15 cellular contexts compared by ENCODE assay signal in the genomic region with DNA sequence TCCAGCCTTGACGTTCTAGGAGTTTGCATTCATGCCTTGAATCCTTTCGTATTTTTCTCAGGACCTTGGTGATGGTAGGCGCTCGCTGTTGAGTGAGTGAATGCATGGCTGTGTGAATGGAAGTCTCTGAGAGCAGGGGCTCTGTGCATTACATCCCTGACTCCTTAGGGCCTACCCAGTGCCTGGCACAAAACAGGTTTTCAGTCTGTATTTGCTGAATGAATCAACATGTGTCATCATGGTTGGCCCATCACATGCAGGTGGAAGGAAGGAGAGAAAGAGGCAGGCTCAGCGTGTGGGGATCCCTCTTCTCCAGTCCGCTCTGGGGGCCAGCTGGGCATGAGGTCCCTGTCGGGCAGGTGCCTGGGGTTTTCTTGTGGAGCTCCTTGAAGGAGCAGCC. TPM values are rescaled to one million over a fixed set of nuclear protein-coding genes. Genes with fewer than 3 reads are reported as not detected.
DNase-seq lines count a peak whose midpoint lies in the region; ATAC-seq and TF ChIP-seq lines count a peak whose summit lies in the region.
"Had no signal": no experiment of that assay in that cellular context is flagged by ENCODE, and none has a peak within 500 bp of the region (broad histone marks: within the 10 kb centered on the region; RNA-seq: fewer than 3 reads in every experiment).

No MANE protein-coding gene starts in this region.

- H3K27ac ChIP-seq in RWPE2 (ENCODE audit: poor library complexity, severe bottlenecking) (no peak overlapping the region), SK-N-SH (ENCODE audit: low read depth in 2 of 2, low read length in 1 of 2) (no peak overlapping the region)

- H4K20me1 ChIP-seq in SK-N-SH (ENCODE audit: insufficient read depth): no peaks in the 10 kb centered on the region

- TF ChIP-seq EP300 in SK-N-SH (IDR thresholded peaks at IDR 0.05; ENCODE audit: borderline replicate concordance in 1 of 2, low read depth in 1 of 2, low read length in 1 of 2): no peak

- DNase-seq in natural killer cell (no peak), RWPE2 (ENCODE audit: low spot score) (no peak), NCI-H748 treated with DMSO at 0.1 percent for 48 hours (lab: John Stamatoyannopoulos, UW) (no peak), SK-N-SH (no peak)
- DNase-seq in natural killer cell treated with Interleukin-12 subunit alpha and Interleukin-12 subunit beta and Interleukin-15 and Interleukin-18, amount 100 ng/mL, for 72 hours (ENCODE audit: low spot score): no peak
- DNase-seq: CD8-positive, alpha-beta T cell; COR-L47; DMS153; GF-D8; HCEC 1CT; HFFc6 had no signal

- no peaks in the 10 kb centered on the region for H3K9me2 ChIP-seq in SK-N-SH

- WGBS in SK-N-SH (ENCODE audit: low lambda C conversion rate): 89% methylated on average over 7 of the region's 7 CpGs

- H3K4me1 ChIP-seq in RWPE2 (ENCODE audit: insufficient read depth, poor library complexity, severe bottlenecking) (no peaks in the 10 kb centered on the region), SK-N-SH (ENCODE audit: control insufficient read depth in 1 of 2, insufficient read depth in 2 of 2, low read depth in 1 of 2, low read length in 1 of 2) (no peaks in the 10 kb centered on the region)

- intact Hi-C loops in natural killer cell (cut with micrococcal nuclease): no loop called here

- no peaks in the 10 kb centered on the region for H3K79me2 ChIP-seq in SK-N-SH (ENCODE audit: insufficient read depth)

- peaks cover 7% of the 10 kb centered on the region for H3K36me3 Mint-ChIP-seq in natural killer cell
- peaks cover 10% of the 10 kb centered on the region for H3K36me3 Mint-ChIP-seq in natural killer cell treated with Interleukin-12 subunit alpha and Interleukin-12 subunit beta and Interleukin-15 and Interleukin-18, amount 100 ng/mL, for 72 hours

- POLR2A ChIA-PET in SK-N-SH (lab: Yijun Ruan, JAX): interaction anchor here (1.0 kb wide), 1 partner anchor 11 kb away, joined by 3 read pairs; no protein-coding TSS in a partner anchor

- H3K9ac ChIP-seq in SK-N-SH: no peak overlapping the region

- no peak for TF ChIP-seq RAD21 in SK-N-SH (IDR thresholded peaks at IDR 0.05; ENCODE audit: low read length)

- no peaks in the 10 kb centered on the region for H3F3A ChIP-seq in SK-N-SH (replicated peaks; ENCODE audit: insufficient read depth)

- CTCF ChIA-PET in SK-N-SH (lab: Yijun Ruan, JAX): interaction anchor here (1.5 kb wide), 1 partner anchor 19 kb away, joined by 6 read pairs; no protein-coding TSS in a partner anchor

- H3K36me3 ChIP-seq in RWPE2 (ENCODE audit: low read depth): no peaks in the 10 kb centered on the region
- H3K36me3 ChIP-seq in SK-N-SH (replicated peaks in 1 of 2; ENCODE audit: control insufficient read depth in 1 of 2, insufficient read depth in 2 of 2, low read length in 1 of 2): no peaks in the 10 kb centered on the region

- no peak overlapping the region for H3K4me2 ChIP-seq in SK-N-SH

- no peaks in the 10 kb centered on the region for H3K27me3 Mint-ChIP-seq in natural killer cell (ENCODE audit: low read depth in 2 of 2)
- H3K27me3 Mint-ChIP-seq in natural killer cell treated with Interleukin-12 subunit alpha and Interleukin-12 subunit beta and Interleukin-15 and Interleukin-18, amount 100 ng/mL, for 72 hours: no peaks in the 10 kb centered on the region

- no peaks in the 10 kb centered on the region for H3K9me3 Mint-ChIP-seq in natural killer cell
- H3K9me3 Mint-ChIP-seq in natural killer cell treated with Interleukin-12 subunit alpha and Interleukin-12 subunit beta and Interleukin-15 and Interleukin-18, amount 100 ng/mL, for 72 hours: no peaks in the 10 kb centered on the region
- H3K9me3 Mint-ChIP-seq: CD8-positive, alpha-beta T cell had no signal

- peaks cover 77 to 87% of the 10 kb centered on the region in 2 donors for H3K4me1 Mint-ChIP-seq in natural killer cell
- H3K4me1 Mint-ChIP-seq in natural killer cell treated with Interleukin-12 subunit alpha and Interleukin-12 subunit beta and Interleukin-15 and Interleukin-18, amount 100 ng/mL, for 72 hours (ENCODE audit: low read depth in 2 of 2): peaks cover 47 to 57% of the 10 kb centered on the region in 2 donors

- H3K4me3 Mint-ChIP-seq in natural killer cell: peak overlapping the region; percentile 4
- no peak overlapping the region for H3K4me3 Mint-ChIP-seq in natural killer cell treated with Interleukin-12 subunit alpha and Interleukin-12 subunit beta and Interleukin-15 and Interleukin-18, amount 100 ng/mL, for 72 hours
- H3K4me3 Mint-ChIP-seq: CD14-positive monocyte; CD8-positive, alpha-beta T cell; HFFc6 had no signal

- H3K27ac Mint-ChIP-seq in natural killer cell: no peak overlapping the region
- no peak overlapping the region for H3K27ac Mint-ChIP-seq in natural killer cell treated with Interleukin-12 subunit alpha and Interleukin-12 subunit beta and Interleukin-15 and Interleukin-18, amount 100 ng/mL, for 72 hours
- H3K27ac Mint-ChIP-seq: HFFc6 had no signal

- no peak overlapping the region for H3K4me3 ChIP-seq in RWPE2 (ENCODE audit: severe bottlenecking)
- H3K4me3 ChIP-seq in SK-N-SH (ENCODE audit: low read depth in 2 of 2, low read length in 1 of 2): no peak overlapping the region

- H3K27me3 ChIP-seq in RWPE2 (ENCODE audit: insufficient read depth, poor library complexity, severe bottlenecking) (no peaks in the 10 kb centered on the region), SK-N-SH (ENCODE audit: insufficient read depth) (no peaks in the 10 kb centered on the region; the same call in 1 of the 2 replicates)

- ATAC-seq in natural killer cell (no peak), RWPE2 (ENCODE audit: low read depth) (peak; percentile 56; the same call in 2 of the 3 replicates), esophagus mucosa (peak; percentile 43), GM21447 (IDR thresholded peaks at IDR 0.05; ENCODE audit: unreplicated experiment) (no peak)
- no peak for ATAC-seq in natural killer cell treated with Interleukin-12 subunit alpha and Interleukin-12 subunit beta and Interleukin-15 and Interleukin-18, amount 100 ng/mL, for 72 hours
- ATAC-seq: CD8-positive, alpha-beta T cell had no signal

- H2AFZ ChIP-seq in SK-N-SH (ENCODE audit: low read depth): no peak overlapping the region

- no peaks in the 10 kb centered on the region for H3K9me3 ChIP-seq in RWPE2 (ENCODE audit: severe bottlenecking)
- H3K9me3 ChIP-seq in SK-N-SH: no peaks in the 10 kb centered on the region

- no peak for TF ChIP-seq CTCF in natural killer cell (IDR thresholded peaks at IDR 0.05)
- no peak for TF ChIP-seq CTCF in RWPE2 (IDR thresholded peaks at IDR 0.05; ENCODE audit: poor library complexity, severe bottlenecking)
- TF ChIP-seq CTCF in SK-N-SH (IDR thresholded peaks at IDR 0.05): no peak

TF ChIP-seq in SK-N-SH, 30 proteins besides CTCF, POLR2A, EP300 and RAD21 (continues in another document):
- no peak for TF ChIP-seq RXRA (IDR thresholded peaks at IDR 0.05; ENCODE audit: borderline replicate concordance, low read depth)
- no peak for TF ChIP-seq GABPA (IDR thresholded peaks at IDR 0.05; ENCODE audit: low read depth)
- TF ChIP-seq, protein P1, sequence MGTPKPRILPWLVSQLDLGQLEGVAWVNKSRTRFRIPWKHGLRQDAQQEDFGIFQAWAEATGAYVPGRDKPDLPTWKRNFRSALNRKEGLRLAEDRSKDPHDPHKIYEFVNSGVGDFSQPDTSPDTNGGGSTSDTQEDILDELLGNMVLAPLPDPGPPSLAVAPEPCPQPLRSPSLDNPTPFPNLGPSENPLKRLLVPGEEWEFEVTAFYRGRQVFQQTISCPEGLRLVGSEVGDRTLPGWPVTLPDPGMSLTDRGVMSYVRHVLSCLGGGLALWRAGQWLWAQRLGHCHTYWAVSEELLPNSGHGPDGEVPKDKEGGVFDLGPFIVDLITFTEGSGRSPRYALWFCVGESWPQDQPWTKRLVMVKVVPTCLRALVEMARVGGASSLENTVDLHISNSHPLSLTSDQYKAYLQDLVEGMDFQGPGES (IDR thresholded peaks at IDR 0.05; ENCODE audit: low read depth, low read length): no peak
- TF ChIP-seq RFX5 (IDR thresholded peaks at IDR 0.05; ENCODE audit: low read length): no peak
- no peak for TF ChIP-seq TEAD4 (IDR thresholded peaks at IDR 0.05; ENCODE audit: borderline replicate concordance, insufficient read depth)
- TF ChIP-seq NFIC (IDR thresholded peaks at IDR 0.05; ENCODE audit: borderline replicate concordance): no peak
- TF ChIP-seq CHD2 (IDR thresholded peaks at IDR 0.05; ENCODE audit: low read length, partially characterized antibody): no peak
- TF ChIP-seq MXI1 (IDR thresholded peaks at IDR 0.05; ENCODE audit: low read depth, low read length): no peak
- TF ChIP-seq USF2 (IDR thresholded peaks at IDR 0.05; ENCODE audit: borderline replicate concordance, low read depth, low read length): no peak
- no peak for TF ChIP-seq FOSL2 (IDR thresholded peaks at IDR 0.05; ENCODE audit: borderline replicate concordance, low read depth)

RNA-seq across cellular contexts. Expression of gene RAP1GAP2, which starts 8.7 kb away (rescaled TPM):
- 100 to 1,000 TPM; 274 to 418 (median 390) TPM for total RNA-seq in natural killer cell
- 10 to 100 TPM in 1 of 2 donors, 1 to 10 TPM in 1; 7.7 to 14.5 TPM for total RNA-seq in natural killer cell treated with Interleukin-12 subunit alpha and Interleukin-12 subunit beta and Interleukin-15 and Interleukin-18, amount 100 ng/mL, for 72 hours
- total RNA-seq in esophagus mucosa: 17.9 TPM
- 21.0 and 22.0 TPM in 2 replicates for polyA plus RNA-seq in SK-N-SH (2012; rRNA removed)
- 12.1 and 15.6 TPM in 2 replicates for polyA plus RNA-seq in SK-N-SH (2012; cell fraction: cytosol; rRNA removed)
- polyA plus RNA-seq in SK-N-SH (2012; cell fraction: nucleus; rRNA removed): 85.5 and 88.3 TPM in 2 replicates

RNA-seq across cellular contexts. Expression of gene CCDC92B, which starts 55.5 kb away (rescaled TPM):
- total RNA-seq in natural killer cell (not detected), esophagus mucosa (0.68 TPM)
- not detected for total RNA-seq in natural killer cell treated with Interleukin-12 subunit alpha and Interleukin-12 subunit beta and Interleukin-15 and Interleukin-18, amount 100 ng/mL, for 72 hours
- 0.07 and 0.13 TPM in 2 replicates for polyA plus RNA-seq in SK-N-SH (2012; rRNA removed)
- polyA plus RNA-seq in SK-N-SH (2012; cell fraction: cytosol; rRNA removed): 0.13 and 0.22 TPM in 2 replicates
- 0.30 and 0.35 TPM in 2 replicates for polyA plus RNA-seq in SK-N-SH (2012; cell fraction: nucleus; rRNA removed)
- total RNA-seq: H4, HFFc6 had no signal
- polyA plus RNA-seq: CD14-positive monocyte had no signal

Comparison
In these comparisons a context has a peak if more than half of its experiments do, and no peak if none do; other contexts are left out.
1. RNA of gene RAP1GAP2, which starts 8.7 kb away (total RNA-seq): 274 to 418 TPM in natural killer cell; 17.9 TPM in esophagus mucosa (single experiment) and 7.7 to 14.5 TPM in natural killer cell treated with Interleukin-12 subunit alpha and Interleukin-12 subunit beta and Interleukin-15 and Interleukin-18, amount 100 ng/mL, for 72 hours; every median in the first group is over 10 times any median in the second.
2. ATAC-seq: peak in RWPE2 (single experiment) and esophagus mucosa (single experiment); none in natural killer cell (0 of 3), natural killer cell treated with Interleukin-12 subunit alpha and Interleukin-12 subunit beta and Interleukin-15 and Interleukin-18, amount 100 ng/mL, for 72 hours (0 of 2) and GM21447 (single experiment).